Comparison of ENCODE assay signal across 8 cellular contexts in the genomic region with DNA sequence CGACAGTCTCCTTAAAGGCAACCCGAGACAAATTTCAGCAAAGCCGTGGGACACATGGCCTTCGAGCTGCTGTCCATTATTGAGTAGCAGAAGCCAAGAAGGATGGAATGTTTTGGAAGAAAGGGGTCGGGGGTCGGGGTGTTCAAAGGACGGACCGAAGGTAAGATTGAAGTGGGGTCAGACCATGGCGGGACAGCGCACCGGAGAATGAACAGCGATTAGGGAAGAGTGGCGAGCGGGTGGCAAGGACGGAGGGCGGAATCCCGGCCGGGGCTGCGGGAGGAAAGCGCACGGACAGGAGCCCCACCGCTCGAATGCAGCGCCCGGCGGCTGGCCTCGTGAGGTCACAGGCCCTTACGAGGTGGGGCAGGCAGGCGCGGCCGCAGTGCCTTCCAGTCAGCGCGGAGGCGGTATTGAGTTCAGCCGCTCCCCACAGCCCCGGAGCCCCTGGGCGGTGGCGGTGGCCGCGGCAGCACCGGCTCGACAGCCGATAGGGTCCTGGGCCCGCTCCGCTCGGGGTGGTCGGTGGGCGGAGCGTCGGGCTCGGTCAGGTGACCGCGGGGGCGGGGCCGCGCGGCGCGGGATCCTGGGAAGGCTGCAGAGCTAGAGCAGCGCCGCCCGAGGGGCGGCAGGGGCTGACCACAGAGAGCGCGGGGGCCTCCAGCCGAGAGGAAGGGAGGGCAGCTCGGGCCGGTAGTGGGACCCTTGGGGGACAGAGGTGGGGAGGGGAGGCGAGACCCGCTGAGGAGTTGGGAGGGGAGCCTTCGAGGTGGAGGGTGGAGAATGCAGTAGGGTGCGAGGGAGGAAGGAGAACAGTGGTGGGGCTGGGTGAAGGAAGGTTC. TPM values are rescaled to one million over a fixed set of nuclear protein-coding genes. Genes with fewer than 3 reads are reported as not detected.
A peak's percentile ranks its signal among the peaks of the same experiment; 100 is the strongest.
DNase-seq lines count a peak whose midpoint lies in the region; ATAC-seq and TF ChIP-seq lines count a peak whose summit lies in the region.

Gene EFCAB13, plus strand, starts transcription at position 574 of the 842 bp plus-strand sequence. CDS start 4,399 bp downstream, outside the sequence.

- peaks cover 5% of the 10 kb centered on the region for H3K36me3 Mint-ChIP-seq in chondrocyte (ENCODE audit: low read depth)

- peak; percentile 79 for ATAC-seq in HG03159 (IDR thresholded peaks at IDR 0.05; ENCODE audit: unreplicated experiment)

- peaks cover 6% of the 10 kb centered on the region for H3K9me3 Mint-ChIP-seq in chondrocyte (ENCODE audit: low read depth)

- peak; percentile 52 for DNase-seq in AG09319 (ENCODE audit: extremely low read depth, low read depth)
- peak; percentile 93 for DNase-seq in NCI-H345 (lab: John Stamatoyannopoulos, UW)
- DNase-seq in activated CD4-positive, alpha-beta T cell treated with anti-CD3 and anti-CD28 coated beads for 1 hour, result peak; percentile 66
- DNase-seq in chondrocyte (ENCODE audit: low spot score), result peak; percentile 94
- peak; percentile 91 for DNase-seq in kidney tubule cell (ENCODE audit: low spot score)
- peak; percentile 28 to 61 (median 48) for DNase-seq in stimulated activated CD4-positive, alpha-beta T cell treated with anti-CD3 and anti-CD28 coated beads, Interleukin-1b, Interleukin-23, amount 100 ng/mL, for 24 hours (ENCODE audit: low read depth in 4 of 4, low spot score in 1 of 4)

- H3K4me1 Mint-ChIP-seq in chondrocyte (ENCODE audit: low read depth), result peaks cover 9% of the 10 kb centered on the region

- TF ChIP-seq POLR2A in GM18951 (IDR thresholded peaks at IDR 0.05; ENCODE audit: extremely low read depth, insufficient read depth, insufficient read length), result peak; percentile 93

- TF ChIP-seq CTCF in AG09319 (IDR thresholded peaks at IDR 0.05; ENCODE audit: low read depth, low read length) (no peak; the same call in 1 of the 2 replicates), chondrocyte (IDR thresholded peaks at IDR 0.05) (peak; percentile 48)

- peak within 1 kb of the TSS; percentile 83 for H3K4me3 Mint-ChIP-seq in chondrocyte (ENCODE audit: unreplicated experiment)

- in situ Hi-C loops in GM18951 (cut with MboI; ENCODE audit: low sequenced_read_pairs, unreplicated experiment), result no loop called here

- H3K27ac Mint-ChIP-seq in chondrocyte (ENCODE audit: unreplicated experiment), result peak within 1 kb of the TSS; percentile 98

- H3K27me3 Mint-ChIP-seq in chondrocyte (ENCODE audit: low read depth), result no peaks in the 10 kb centered on the region

RNA-seq across cellular contexts. Expression of gene EFCAB13, which starts in this region (rescaled TPM):
- total RNA-seq in chondrocyte, result 1.5 to 3.2 TPM (median 2.5 TPM) in 3 replicates

Comparison
In these comparisons a context has a peak if more than half of its experiments do, and no peak if none do; other contexts are left out.
1. Peak in every context shown above with its lines: DNase-seq and ATAC-seq.